14 cellular contexts compared by ENCODE assay signal in the genomic region with DNA sequence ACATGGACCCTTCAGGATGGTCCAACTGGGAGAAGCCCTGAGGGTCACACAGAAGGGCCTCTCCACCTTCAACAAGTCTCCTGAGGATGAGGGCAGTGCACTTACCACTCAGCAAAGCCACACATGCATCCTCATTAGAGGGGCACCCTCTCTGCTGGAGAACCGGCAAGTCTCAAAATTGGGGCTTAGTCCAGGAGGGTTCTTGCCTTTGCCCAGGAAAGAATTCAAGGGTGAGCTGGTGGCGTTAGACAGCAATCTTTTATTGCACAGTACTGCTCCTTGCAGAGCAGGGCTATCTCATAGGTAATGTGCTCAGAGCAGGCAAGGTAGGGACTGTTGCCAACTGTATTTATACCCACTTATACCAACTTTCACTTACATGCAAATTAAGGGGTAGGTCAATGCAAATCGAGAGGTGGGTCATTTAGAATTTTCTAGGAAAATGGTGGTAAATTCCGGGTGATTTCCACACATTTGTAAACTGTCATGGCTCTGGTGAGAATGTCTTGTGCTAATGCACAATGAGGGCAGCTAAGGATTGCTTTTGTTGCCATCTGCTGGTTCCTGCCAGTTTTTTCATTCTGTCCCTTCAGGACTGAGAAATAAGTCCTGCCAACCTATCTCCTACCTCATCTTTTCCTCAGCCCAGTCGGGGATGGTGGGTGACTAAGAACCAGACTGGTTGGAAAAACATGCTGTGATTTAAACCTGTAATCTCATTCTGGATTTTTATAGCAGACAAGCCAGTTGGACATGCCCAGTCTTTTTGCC. TPM values are rescaled to one million over a fixed set of nuclear protein-coding genes. Genes with fewer than 3 reads are reported as not detected.
DNase-seq lines count a peak whose midpoint lies in the region; ATAC-seq and TF ChIP-seq lines count a peak whose summit lies in the region.
"Had no signal": no experiment of that assay in that cellular context is flagged by ENCODE, and none has a peak within 500 bp of the region (broad histone marks: within the 10 kb centered on the region; RNA-seq: fewer than 3 reads in every experiment).

No MANE protein-coding gene starts in this region.

- no peak overlapping the region for H3K4ac ChIP-seq in neuronal stem cell (ENCODE audit: low read length)

- no peak overlapping the region for H2BK5ac ChIP-seq in neuronal stem cell (ENCODE audit: low read length)

- H3K23ac ChIP-seq in neuronal stem cell (ENCODE audit: low read depth, low read length, poor library complexity) = no peak overlapping the region

- ATAC-seq in HG03571 (IDR thresholded peaks at IDR 0.05; ENCODE audit: unreplicated experiment) = no peak

- H2AFZ ChIP-seq in OCI-LY7 (ENCODE audit: low read length) (no peak overlapping the region), neuronal stem cell (ENCODE audit: low read length) (no peak overlapping the region)

- no peak overlapping the region for H3K14ac ChIP-seq in neuronal stem cell (ENCODE audit: low read length)

- TF ChIP-seq CTCF in OCI-LY7 (conservative IDR thresholded peaks at IDR 0.05; ENCODE audit: low read length) (peak; percentile 42), GM10248 (IDR thresholded peaks at IDR 0.05; ENCODE audit: control extremely low read depth, extremely low read depth, low read depth, missing control alignments) (no peak)

- no CpG with 5 or more reads among the region's 5 CpGs for WGBS in neuronal stem cell (ENCODE audit: extremely low coverage in 2 of 2, insufficient read length in 2 of 2, insufficient replicate concordance in 1 of 2), 2 donors

- CTCF ChIA-PET in OCI-LY7 (lab: Charles Lee; ENCODE audit: unreplicated experiment) (no interaction called here), GM10248 (lab: Yijun Ruan, JAX) (interaction anchor here (1.2 kb wide), 3 partner anchors 8 to 15 kb away, joined by 3 to 6 read pairs (median 3); no protein-coding TSS in a partner anchor)

- H3K79me2 ChIP-seq in OCI-LY7 (ENCODE audit: insufficient read depth, low read depth, low read length) = no peaks in the 10 kb centered on the region

- H2BK120ac ChIP-seq in neuronal stem cell (ENCODE audit: low read depth, low read length) = no peak overlapping the region

- no peaks in the 10 kb centered on the region for H4K20me1 ChIP-seq in OCI-LY7 (ENCODE audit: insufficient read depth, low read length)

- POLR2A ChIA-PET in OCI-LY7 (lab: Charles Lee) (no interaction called here), GM10248 (lab: Yijun Ruan, JAX) (no interaction called here)

- H4K8ac ChIP-seq in neuronal stem cell (ENCODE audit: low read depth, low read length) = no peak overlapping the region

- H3K36me3 ChIP-seq in OCI-LY7 (ENCODE audit: insufficient read depth, low read length) = no peaks in the 10 kb centered on the region
- H3K36me3 ChIP-seq in neuronal stem cell (replicated peaks in 1 of 2; ENCODE audit: control insufficient read depth in 2 of 2, insufficient read depth in 2 of 2, low read length in 2 of 2) = no peaks in the 10 kb centered on the region
- H3K36me3 ChIP-seq: colonic mucosa had no signal

- no peak overlapping the region for H2BK15ac ChIP-seq in neuronal stem cell (ENCODE audit: low read length)

- H3K4me2 ChIP-seq in OCI-LY7 (ENCODE audit: low read length) (no peak overlapping the region), neuronal stem cell (ENCODE audit: insufficient read depth, low read length, poor library complexity, severe bottlenecking) (no peak overlapping the region)

- intact Hi-C loops in OCI-LY7 (cut with micrococcal nuclease; ENCODE audit: unreplicated experiment) = no loop called here

- no peaks in the 10 kb centered on the region for H3K79me1 ChIP-seq in neuronal stem cell (ENCODE audit: low read depth, low read length)

- H3K9ac ChIP-seq in neuronal stem cell (ENCODE audit: low read depth, low read length, poor library complexity) = no peak overlapping the region

- DNase-seq in NCI-H146 (lab: John Stamatoyannopoulos, UW) (peak; percentile 21), NCI-H146 treated with DMSO at 0.1 percent for 48 hours (lab: John Stamatoyannopoulos, UW; ENCODE audit: unreplicated experiment) (no peak), OCI-LY7 (ENCODE audit: low spot score) (no peak), dedifferentiated amniotic fluid mesenchymal stem cell (ENCODE audit: extremely low spot score) (peak; percentile 32), neuronal stem cell (ENCODE audit: low spot score) (no peak), GM10248 (ENCODE audit: extremely low spot score) (no peak), NCI-H1436 treated with DMSO at 0.1 percent for 48 hours (lab: John Stamatoyannopoulos, UW) (no peak)
- DNase-seq: activated gamma-delta T cell, colonic mucosa, head of caudate nucleus, NCI-H510A had no signal

- H3K27ac ChIP-seq in OCI-LY7 (ENCODE audit: low read depth, low read length, poor library complexity, severe bottlenecking) (no peak overlapping the region), neuronal stem cell (replicated peaks; ENCODE audit: low read length) (no peak overlapping the region)
- H3K27ac ChIP-seq: colonic mucosa had no signal

- no peak overlapping the region for H3K18ac ChIP-seq in neuronal stem cell (ENCODE audit: low read length)

- H3K4me1 ChIP-seq in OCI-LY7 (ENCODE audit: insufficient read depth, low read length, poor library complexity, severe bottlenecking) = no peaks in the 10 kb centered on the region
- H3K4me1 ChIP-seq in neuronal stem cell (ENCODE audit: control insufficient read depth in 2 of 2, insufficient read depth in 1 of 2, low read depth in 1 of 2, low read length in 2 of 2) = no peaks in the 10 kb centered on the region
- H3K4me1 ChIP-seq: colonic mucosa had no signal

- no peak overlapping the region for H3K4me3 ChIP-seq in OCI-LY7 (ENCODE audit: low read depth, low read length, poor library complexity, severe bottlenecking)
- H3K4me3 ChIP-seq in neuronal stem cell (ENCODE audit: low read length in 2 of 2) = no peak overlapping the region
- H3K4me3 ChIP-seq: colonic mucosa had no signal

- no peaks in the 10 kb centered on the region for H3K9me2 ChIP-seq in OCI-LY7 (ENCODE audit: insufficient read depth, low read length)

- BruUV-seq in OCI-LY7 (replicated peaks; lab: Mats Ljungman, UMichigan) = no TSS peak

- H2BK12ac ChIP-seq in neuronal stem cell (ENCODE audit: low read length) = no peak overlapping the region

- no peaks in the 10 kb centered on the region for H3K27me3 ChIP-seq in neuronal stem cell (ENCODE audit: control insufficient read depth in 3 of 3, insufficient read depth in 3 of 3, low read depth in 1 of 3, low read length in 3 of 3)
- H3K27me3 ChIP-seq: colonic mucosa had no signal

- no peak overlapping the region for H4K91ac ChIP-seq in neuronal stem cell (ENCODE audit: low read depth, low read length, poor library complexity)

- peak overlapping the region; percentile 21 for H2AK5ac ChIP-seq in neuronal stem cell (ENCODE audit: low read depth, low read length)

- no peaks in the 10 kb centered on the region for H3K9me3 ChIP-seq in OCI-LY7 (ENCODE audit: low read length)
- H3K9me3 ChIP-seq in neuronal stem cell (replicated peaks in 1 of 2; ENCODE audit: control insufficient read depth in 2 of 2, insufficient read depth in 1 of 2, low read depth in 1 of 2, low read length in 2 of 2) = peaks cover 6 to 9% of the 10 kb centered on the region in 2 donors
- H3K9me3 ChIP-seq: colonic mucosa had no signal

RNA-seq across cellular contexts. Expression of gene IGSF23, which starts 27.8 kb away (rescaled TPM):
- total RNA-seq in OCI-LY7 (2014; rRNA removed; shearing (Covaris generic)) = not detected in 2 replicates
- not detected in 2 replicates for total RNA-seq in OCI-LY7 (2022)
- polyA plus RNA-seq in neuronal stem cell (2013, experiment 1 of 2) = not detected
- polyA plus RNA-seq in neuronal stem cell (2013, experiment 2 of 2) = not detected
- total RNA-seq: colonic mucosa had no signal
- polyA plus RNA-seq: IgD-negative memory B cell had no signal

RNA-seq across cellular contexts. Expression of gene CEACAM20, which starts 56.1 kb away (rescaled TPM):
- total RNA-seq in OCI-LY7 (2014; rRNA removed; shearing (Covaris generic)) = not detected in 2 replicates
- not detected in 2 replicates for total RNA-seq in OCI-LY7 (2022)
- polyA plus RNA-seq in neuronal stem cell (2013, experiment 1 of 2) = not detected
- polyA plus RNA-seq in neuronal stem cell (2013, experiment 2 of 2) = not detected
- total RNA-seq: pulmonary artery endothelial cell had no signal
- polyA plus RNA-seq: IgD-negative memory B cell had no signal

RNA-seq across cellular contexts. Expression of gene PVR, which starts 58.2 kb away (rescaled TPM):
- total RNA-seq in OCI-LY7 (2014; rRNA removed; shearing (Covaris generic)) = not detected in 2 replicates
- total RNA-seq in OCI-LY7 (2022) = not detected in 2 replicates
- polyA plus RNA-seq in neuronal stem cell (2013, experiment 1 of 2) = 5.7 TPM
- polyA plus RNA-seq in neuronal stem cell (2013, experiment 2 of 2) = 5.3 TPM
- polyA plus RNA-seq: IgD-negative memory B cell had no signal

Comparison
In these comparisons a context has a peak if more than half of its experiments do, and no peak if none do; other contexts are left out.
1. DNase-seq: peak in NCI-H146 (single experiment) and dedifferentiated amniotic fluid mesenchymal stem cell (single experiment); none in NCI-H146 treated with DMSO at 0.1 percent for 48 hours (single experiment), OCI-LY7 (single experiment), neuronal stem cell (single experiment), GM10248 (single experiment) and NCI-H1436 treated with DMSO at 0.1 percent for 48 hours (single experiment).